ENCODE assay signal across 10 cellular contexts in genomic region chr19:3721900-3722442, GRCh38. TPM values are rescaled to one million over a fixed set of nuclear protein-coding genes. Genes with fewer than 3 reads are reported as not detected.
DNase-seq lines count a peak whose midpoint lies in the region; ATAC-seq and TF ChIP-seq lines count a peak whose summit lies in the region.
"Had no signal": no experiment of that assay in that cellular context is flagged by ENCODE, and none has a peak within 500 bp of the region (broad histone marks: within the 10 kb centered on the region; RNA-seq: fewer than 3 reads in every experiment).

No MANE protein-coding gene starts in this region.

- no TSS peak for BruUV-seq in mammary epithelial cell (replicated peaks; lab: Mats Ljungman, UMichigan)

- H3K4me1 Mint-ChIP-seq in naive B cell = peaks cover 8 to 17% (median 11%) of the 10 kb centered on the region in 3 donors

- DNase-seq in H7 (no peak), mammary epithelial cell (no peak), naive B cell (no peak), DMS79 (lab: John Stamatoyannopoulos, UW) (no peak), mesenteric fat pad (ENCODE audit: low spot score) (no peak)
- DNase-seq in effector CD4-positive, alpha-beta T cell = no peak
- DNase-seq: hippocampal formation had no signal

- no peaks in the 10 kb centered on the region for H3K9me3 ChIP-seq in mammary epithelial cell (replicated peaks; ENCODE audit: insufficient read depth, low read length)

- H3K4me1 ChIP-seq in mammary epithelial cell (ENCODE audit: insufficient read depth, low read length) = peaks cover 5% of the 10 kb centered on the region

- H3K27me3 Mint-ChIP-seq in naive B cell = peaks cover 0 to 29% (median 9%) of the 10 kb centered on the region in 3 donors

- H3K27ac ChIP-seq in 22Rv1 (peak overlapping the region; percentile 42), mammary epithelial cell (ENCODE audit: insufficient read depth, low read depth, low read length) (no peak overlapping the region)

- TF ChIP-seq CTCF in 22Rv1 (IDR thresholded peaks at IDR 0.05) (no peak), mammary epithelial cell (conservative IDR thresholded peaks at IDR 0.05 in 1 of 2, IDR thresholded peaks at IDR 0.05 in 1 of 2; ENCODE audit: extremely low read depth in 1 of 2, insufficient read depth in 1 of 2, low read depth in 1 of 2, low read length in 2 of 2) (no peak)

- CTCF ChIA-PET in mammary epithelial cell (lab: Charles Lee; ENCODE audit: low non-redundant PET) = interaction anchor here (0.6 kb wide), 1 partner anchor 127 kb away, joined by 5 read pairs; no protein-coding TSS in a partner anchor

- no peak overlapping the region for H2AFZ ChIP-seq in mammary epithelial cell (ENCODE audit: low read depth, low read length)

- H3K4me3 ChIP-seq in H7 (ENCODE audit: insufficient read depth, low read depth, low read length) (peak overlapping the region; percentile 64), mammary epithelial cell (replicated peaks in 1 of 3; ENCODE audit: insufficient read depth in 1 of 3, low read depth in 2 of 3, low read length in 3 of 3) (no peak overlapping the region)

- in situ Hi-C loops in mammary epithelial cell (cut with MboI; ENCODE audit: low sequenced_read_pairs in 2 of 2) = no loop called here

- no peaks in the 10 kb centered on the region for H3K36me3 Mint-ChIP-seq in naive B cell

- H3K4me3 Mint-ChIP-seq in naive B cell = peak overlapping the region in 7 of 8 donors; percentile 61 to 83 (median 70)

- H3K9ac ChIP-seq in mammary epithelial cell (ENCODE audit: insufficient read depth, low read length) = no peak overlapping the region

- H3K27me3 ChIP-seq in H7 (ENCODE audit: control insufficient read depth, insufficient read depth, low read length) (peaks cover 6% of the 10 kb centered on the region), mammary epithelial cell (ENCODE audit: insufficient read depth, low read length) (no peaks in the 10 kb centered on the region)

- intact Hi-C loops in mammary epithelial cell (cut with micrococcal nuclease) = no loop called here

- H3K9me3 Mint-ChIP-seq in naive B cell = peaks cover 0 to 2% (median 0%) of the 10 kb centered on the region in 7 donors

- H3K36me3 ChIP-seq in H7 (replicated peaks; ENCODE audit: control insufficient read depth, insufficient read depth, low read length) (no peaks in the 10 kb centered on the region), mammary epithelial cell (ENCODE audit: insufficient read depth, low read length) (no peaks in the 10 kb centered on the region)

- ATAC-seq in naive B cell (ENCODE audit: low read depth in 2 of 2) = no peak
- no peak for ATAC-seq in HG02938 (IDR thresholded peaks at IDR 0.05; ENCODE audit: unreplicated experiment)

- H3K79me2 ChIP-seq in mammary epithelial cell (ENCODE audit: insufficient read depth, low read length) = no peaks in the 10 kb centered on the region

- H3K27ac Mint-ChIP-seq in naive B cell = no peak overlapping the region

- dilution Hi-C loops in mammary epithelial cell (cut with HindIII; ENCODE audit: low sequenced_read_pairs) = loop anchor here (5.0 kb wide), 4 partner anchors 35 to 100 kb away; no protein-coding TSS in a partner anchor

- WGBS in mammary epithelial cell (ENCODE audit: low coverage, missing lambda C conversion rate) = 6% methylated on average over 9 of the region's 25 CpGs

- peak overlapping the region; percentile 41 for H3K4me2 ChIP-seq in mammary epithelial cell (ENCODE audit: insufficient read depth, low read depth, low read length)

- H4K20me1 ChIP-seq in mammary epithelial cell (ENCODE audit: insufficient read depth, low read length) = no peaks in the 10 kb centered on the region

RNA-seq across cellular contexts. Expression of gene TJP3, which starts 13.8 kb away (rescaled TPM):
- 10.7 and 18.8 TPM in 2 replicates for total RNA-seq in H7 (2014; rRNA removed; shearing (Covaris generic))
- under 1 TPM; 0.50 to 0.54 TPM for total RNA-seq in mammary epithelial cell
- polyA plus RNA-seq in mammary epithelial cell = 0.48 TPM
- polyA minus RNA-seq in mammary epithelial cell = 0.41 TPM
- 1 to 10 TPM in 5 of 6 donors, not detected in 1; 1.2 to 3.8 (median 2.0) TPM for polyA plus RNA-seq in naive B cell (ENCODE audit: low read depth in 6 of 6)
- total RNA-seq in mesenteric fat pad = 0.39 TPM
- total RNA-seq: skeletal muscle tissue had no signal

RNA-seq across cellular contexts. Expression of gene PIP5K1C, which starts 21.7 kb away (rescaled TPM):
- total RNA-seq in H7 (2014; rRNA removed; shearing (Covaris generic)) = 13.7 and 15.6 TPM in 2 replicates
- total RNA-seq in mammary epithelial cell = 10 to 100 TPM; 22.5 to 26.7 TPM
- 8.9 TPM for polyA plus RNA-seq in mammary epithelial cell
- 34.6 TPM for polyA minus RNA-seq in mammary epithelial cell
- polyA plus RNA-seq in naive B cell (ENCODE audit: low read depth in 6 of 6) = 10 to 100 TPM in 1 of 6 donors, 1 to 10 TPM in 4, under 1 TPM in 1; 0.41 to 13.4 (median 4.9) TPM
- total RNA-seq in mesenteric fat pad = 40.0 TPM

RNA-seq across cellular contexts. Expression of gene APBA3, which starts 39.5 kb away (rescaled TPM):
- 36.8 and 37.3 TPM in 2 replicates for total RNA-seq in H7 (2014; rRNA removed; shearing (Covaris generic))
- total RNA-seq in mammary epithelial cell (10 to 100 TPM; 14.5 to 22.8 TPM), mesenteric fat pad (12.1 TPM)
- polyA plus RNA-seq in mammary epithelial cell (5.7 TPM), naive B cell (ENCODE audit: low read depth in 6 of 6) (10 to 100 TPM; 28.8 to 51.6 (median 35.3) TPM)
- 3.1 TPM for polyA minus RNA-seq in mammary epithelial cell

RNA-seq across cellular contexts. Expression of gene MRPL54, which starts 40.5 kb away (rescaled TPM):
- 56.3 and 62.1 TPM in 2 replicates for total RNA-seq in H7 (2014; rRNA removed; shearing (Covaris generic))
- total RNA-seq in mammary epithelial cell (10 to 100 TPM; 23.7 to 48.2 TPM), mesenteric fat pad (72.7 TPM)
- polyA plus RNA-seq in mammary epithelial cell (50.4 TPM), naive B cell (ENCODE audit: low read depth in 6 of 6) (100 to 1,000 TPM; 113 to 186 (median 131) TPM)
- polyA minus RNA-seq in mammary epithelial cell = 32.9 TPM

RNA-seq across cellular contexts. Expression of gene RAX2, which starts 50.1 kb away (rescaled TPM):
- not detected in 2 replicates for total RNA-seq in H7 (2014; rRNA removed; shearing (Covaris generic))
- not detected for total RNA-seq in mammary epithelial cell
- polyA plus RNA-seq in mammary epithelial cell = not detected
- polyA minus RNA-seq in mammary epithelial cell = not detected
- under 1 TPM in 1 of 6 donors, not detected in 5; 0.20 TPM for polyA plus RNA-seq in naive B cell (ENCODE audit: low read depth in 6 of 6)
- not detected for total RNA-seq in mesenteric fat pad
- total RNA-seq: skeletal muscle tissue had no signal
